13 cellular contexts compared by ENCODE assay signal in genomic region chr11:92269021-92269420, GRCh38. TPM values are rescaled to one million over a fixed set of nuclear protein-coding genes. Genes with fewer than 3 reads are reported as not detected.
DNase-seq lines count a peak whose midpoint lies in the region; ATAC-seq and TF ChIP-seq lines count a peak whose summit lies in the region.
"Had no signal": no experiment of that assay in that cellular context is flagged by ENCODE, and none has a peak within 500 bp of the region (broad histone marks: within the 10 kb centered on the region; RNA-seq: fewer than 3 reads in every experiment).

No MANE protein-coding gene starts in this region.

- no peak for TF ChIP-seq RAD21 in IMR-90 (IDR thresholded peaks at IDR 0.05; ENCODE audit: low read length)

- no peaks in the 10 kb centered on the region for H3K36me3 Mint-ChIP-seq in activated T-cell treated with anti-CD3 and anti-CD28 coated beads, Interleukin-2, amount 50 U/mL, for 4 hours (ENCODE audit: insufficient read depth)

- no peaks in the 10 kb centered on the region for H3K27me3 Mint-ChIP-seq in activated T-cell treated with anti-CD3 and anti-CD28 coated beads, Interleukin-2, amount 50 U/mL, for 4 hours (ENCODE audit: low read depth)
- H3K27me3 Mint-ChIP-seq: dendritic cell treated with granulocyte-macrophage colony-stimulating factor and Interleukin-4, amounts not matched to agents 40 ng/mL and 50 ng/mL, for 4 days had no signal

- no peak overlapping the region for H3K23ac ChIP-seq in IMR-90 (ENCODE audit: low read depth, low read length)

- intact Hi-C loops in IMR-90 (cut with micrococcal nuclease) (loop anchor here (5.0 kb wide), 1 partner anchor 113 kb away; no protein-coding TSS in a partner anchor), left lung (cut with DNase I) (no loop called here)

- peaks cover 4% of the 10 kb centered on the region for H3K9me3 Mint-ChIP-seq in activated T-cell treated with anti-CD3 and anti-CD28 coated beads, Interleukin-2, amount 50 U/mL, for 4 hours
- H3K9me3 Mint-ChIP-seq: dendritic cell treated with granulocyte-macrophage colony-stimulating factor and Interleukin-4, amounts not matched to agents 40 ng/mL and 50 ng/mL, for 4 days had no signal

- in situ Hi-C loops in IMR-90 (cut with MboI; ENCODE audit: low sequenced_read_pairs) = no loop called here

- no peak for TF ChIP-seq EP300 in gastroesophageal sphincter (IDR thresholded peaks at IDR 0.05)

- H3K36me3 ChIP-seq in IMR-90 (ENCODE audit: control insufficient read depth, insufficient read depth, low read length) (no peaks in the 10 kb centered on the region), left lung (no peaks in the 10 kb centered on the region), gastroesophageal sphincter (no peaks in the 10 kb centered on the region)
- H3K36me3 ChIP-seq: BLaER1 treated with 17β-estradiol and CSF1 and Interleukin-3, amounts not matched to agents 10 nM and 100 nM had no signal

- TF ChIP-seq POLR2A in IMR-90 (IDR thresholded peaks at IDR 0.05; ENCODE audit: low read depth, low read length) (no peak), gastroesophageal sphincter (IDR thresholded peaks at IDR 0.05) (no peak)

- no peak overlapping the region for H2BK20ac ChIP-seq in IMR-90 (ENCODE audit: low read depth, low read length)

- dilution Hi-C loops in IMR-90 (cut with HindIII; ENCODE audit: low sequenced_read_pairs, unreplicated experiment) = no loop called here

- H4K91ac ChIP-seq in IMR-90 (ENCODE audit: insufficient read depth, low read depth, low read length) = no peak overlapping the region

- no peak overlapping the region for H3K9ac ChIP-seq in IMR-90 (ENCODE audit: low read depth, low read length)
- H3K9ac ChIP-seq: BLaER1 treated with 17β-estradiol and CSF1 and Interleukin-3, amounts not matched to agents 10 nM and 100 nM; parathyroid adenoma had no signal

- no peak overlapping the region for H3K18ac ChIP-seq in IMR-90 (ENCODE audit: low read depth, low read length)

- peak overlapping the region; percentile 29; the same call in 1 of the 2 replicates for H3K4me2 ChIP-seq in IMR-90 (ENCODE audit: low read depth, low read length)
- H3K4me2 ChIP-seq: BLaER1 treated with 17β-estradiol and CSF1 and Interleukin-3, amounts not matched to agents 10 nM and 100 nM had no signal

- no peak overlapping the region for H3K14ac ChIP-seq in IMR-90 (replicated peaks; ENCODE audit: low read depth, low read length)

- H3K56ac ChIP-seq in IMR-90 (ENCODE audit: extremely low read depth, insufficient read depth, low read length) = no peak overlapping the region

- no peaks in the 10 kb centered on the region for H4K20me1 ChIP-seq in IMR-90 (ENCODE audit: insufficient read depth, low read length)
- H4K20me1 ChIP-seq: BLaER1 treated with 17β-estradiol and CSF1 and Interleukin-3, amounts not matched to agents 10 nM and 100 nM had no signal

- no peaks in the 10 kb centered on the region for H3K79me1 ChIP-seq in IMR-90 (ENCODE audit: low read depth in 1 of 2, low read length in 2 of 2)

- no peak overlapping the region for H3K4me3 Mint-ChIP-seq in activated T-cell treated with anti-CD3 and anti-CD28 coated beads, Interleukin-2, amount 50 U/mL, for 4 hours
- H3K4me3 Mint-ChIP-seq: dendritic cell treated with granulocyte-macrophage colony-stimulating factor and Interleukin-4, amounts not matched to agents 40 ng/mL and 50 ng/mL, for 4 days had no signal

- no peak overlapping the region for H2BK15ac ChIP-seq in IMR-90 (ENCODE audit: low read depth, low read length)

- no peak overlapping the region for H3K4ac ChIP-seq in IMR-90 (ENCODE audit: low read depth, low read length)

- no peak overlapping the region for H2AK5ac ChIP-seq in IMR-90 (ENCODE audit: low read depth, low read length)

- CTCF ChIA-PET in IMR-90 (lab: Yijun Ruan, JAX) = no interaction called here

- WGBS in IMR-90 (ENCODE audit: extremely low coverage in 2 of 2, insufficient read length in 1 of 2), 2 experiments = 0% methylated on average over 1 of the region's 2 CpGs; no CpG with 5 or more reads in 1 of the 2 experiments
- 69 to 76% methylated on average over 2 of the region's 2 CpGs for WGBS in gastroesophageal sphincter (ENCODE audit: low coverage in 1 of 2), 2 donors

- no peak overlapping the region for H3K4me3 ChIP-seq in IMR-90 (ENCODE audit: insufficient read depth, low read depth, low read length)
- H3K4me3 ChIP-seq in cardiac fibroblast (replicated peaks in 1 of 2; ENCODE audit: low read depth in 2 of 2, low read length in 2 of 2) = no peak overlapping the region
- H3K4me3 ChIP-seq in left lung = no peak overlapping the region
- no peak overlapping the region for H3K4me3 ChIP-seq in gastroesophageal sphincter
- H3K4me3 ChIP-seq: BLaER1 treated with 17β-estradiol and CSF1 and Interleukin-3, amounts not matched to agents 10 nM and 100 nM had no signal

- no peak overlapping the region for H4K5ac ChIP-seq in IMR-90 (ENCODE audit: low read depth, low read length)

- peaks cover 2% of the 10 kb centered on the region; the same call in 1 of the 2 replicates for H3K4me1 ChIP-seq in IMR-90 (ENCODE audit: control insufficient read depth, insufficient read depth, low read length)
- no peaks in the 10 kb centered on the region for H3K4me1 ChIP-seq in left lung
- peaks cover 0 to 4% (median 0%) of the 10 kb centered on the region in 3 donors for H3K4me1 ChIP-seq in gastroesophageal sphincter
- H3K4me1 ChIP-seq: BLaER1 treated with 17β-estradiol and CSF1 and Interleukin-3, amounts not matched to agents 10 nM and 100 nM; parathyroid adenoma had no signal

- H3K27me3 ChIP-seq in IMR-90 (ENCODE audit: control insufficient read depth, insufficient read depth, low read length) (no peaks in the 10 kb centered on the region), left lung (no peaks in the 10 kb centered on the region), gastroesophageal sphincter (no peaks in the 10 kb centered on the region)
- H3K27me3 ChIP-seq: BLaER1 treated with 17β-estradiol and CSF1 and Interleukin-3, amounts not matched to agents 10 nM and 100 nM had no signal

- no peak overlapping the region; the same call in 1 of the 2 replicates for H3K27ac ChIP-seq in IMR-90 (ENCODE audit: insufficient read depth, low read length)
- H3K27ac ChIP-seq in left lung = no peak overlapping the region
- no peak overlapping the region for H3K27ac ChIP-seq in gastroesophageal sphincter
- H3K27ac ChIP-seq: BLaER1 treated with 17β-estradiol and CSF1 and Interleukin-3, amounts not matched to agents 10 nM and 100 nM; parathyroid adenoma had no signal

- peak overlapping the region in 1 of 2 experiments; percentile 17; a peak in 1 of 4 replicates for H4K8ac ChIP-seq in IMR-90 (ENCODE audit: low read depth in 2 of 2, low read length in 2 of 2)

- 0 out of 2 replicates have a peak overlapping the region, but pooled peaks have one; percentile 45 for H2BK120ac ChIP-seq in IMR-90 (ENCODE audit: low read depth, low read length)

- H2BK5ac ChIP-seq in IMR-90 (ENCODE audit: low read depth, low read length, poor library complexity, severe bottlenecking) = peak overlapping the region; percentile 84

- H3K9me3 ChIP-seq in IMR-90 (ENCODE audit: control insufficient read depth, insufficient read depth, low read length) (no peaks in the 10 kb centered on the region), left lung (no peaks in the 10 kb centered on the region), gastroesophageal sphincter (no peaks in the 10 kb centered on the region)
- H3K9me3 ChIP-seq: BLaER1 treated with 17β-estradiol and CSF1 and Interleukin-3, amounts not matched to agents 10 nM and 100 nM had no signal

- no peaks in the 10 kb centered on the region for H3K4me1 Mint-ChIP-seq in activated T-cell treated with anti-CD3 and anti-CD28 coated beads, Interleukin-2, amount 50 U/mL, for 4 hours (ENCODE audit: low read depth)

- no peak overlapping the region for H2AFZ ChIP-seq in IMR-90 (replicated peaks; ENCODE audit: low read length, poor library complexity)
- H2AFZ ChIP-seq: parathyroid adenoma had no signal

- TF ChIP-seq CTCF in IMR-90 (conservative IDR thresholded peaks at IDR 0.05; ENCODE audit: low read depth, low read length) (no peak), cardiac fibroblast (IDR thresholded peaks at IDR 0.05; ENCODE audit: low read depth, low read length) (no peak), left lung (IDR thresholded peaks at IDR 0.05) (no peak), gastroesophageal sphincter (IDR thresholded peaks at IDR 0.05) (no peak)

- no peak overlapping the region for H2AK9ac ChIP-seq in IMR-90 (replicated peaks; ENCODE audit: low read depth, low read length, poor library complexity)

- DNase-seq in AG08395 (ENCODE audit: low spot score) (peak; percentile 74), IMR-90 (peak; percentile 42), cardiac fibroblast (ENCODE audit: low read depth in 2 of 2) (peak; percentile 42 to 75), left lung (no peak)
- no peak for DNase-seq in activated CD4-positive, CD25-positive, alpha-beta regulatory T cell (lab: John Stamatoyannopoulos, UW)
- no peak for DNase-seq in activated T-cell treated with anti-CD3 and anti-CD28 coated beads, Interleukin-2, amount 50 U/mL, for 4 hours
- DNase-seq: activated T-cell treated with anti-CD3 and anti-CD28 coated beads, Interleukin-2, amount 50 U/mL, for 48 hours; NCI-H69 had no signal

- no peaks in the 10 kb centered on the region; the same call in 1 of the 2 replicates for H3K9me1 ChIP-seq in IMR-90 (ENCODE audit: insufficient read depth, low read length)

- BruUV-seq in IMR-90 (replicated peaks; lab: Mats Ljungman, UMichigan) = no TSS peak

- peak; percentile 90 for ATAC-seq in IMR-90 (ENCODE audit: low read depth)
- ATAC-seq in left lung = peak; percentile 88
- no peak for ATAC-seq in gastroesophageal sphincter
- no peak for ATAC-seq in HG03108 (IDR thresholded peaks at IDR 0.05; ENCODE audit: unreplicated experiment)
- ATAC-seq in activated T-cell treated with anti-CD3 and anti-CD28 coated beads, Interleukin-2, amount 50 U/mL, for 4 hours = no peak

- POLR2A ChIA-PET in IMR-90 (lab: Charles Lee; ENCODE audit: unreplicated experiment) = no interaction called here

TF ChIP-seq in IMR-90, 13 proteins besides CTCF, POLR2A, EP300 and RAD21 (continues in another document):
- no peak for TF ChIP-seq FOS (IDR thresholded peaks at IDR 0.05; ENCODE audit: low read depth, low read length)
- no peak for TF ChIP-seq MAFK (IDR thresholded peaks at IDR 0.05; ENCODE audit: low read depth, low read length)
- no peak for TF ChIP-seq RCOR1 (IDR thresholded peaks at IDR 0.05; ENCODE audit: insufficient replicate concordance, low read length)
- no peak for TF ChIP-seq RFX5 (IDR thresholded peaks at IDR 0.05; ENCODE audit: low read depth, low read length)

RNA-seq across cellular contexts. Expression of gene FAT3, which starts 44.4 kb away (rescaled TPM):
- 2.2 and 2.9 TPM in 2 replicates for total RNA-seq in IMR-90 (2012; rRNA removed)
- 0.16 and 0.53 TPM in 2 replicates for polyA plus RNA-seq in IMR-90 (2012; rRNA removed)
- 0.04 and 0.08 TPM in 2 replicates for polyA plus RNA-seq in IMR-90 (2012; cell fraction: cytosol; rRNA removed)
- 0.30 and 0.65 TPM in 2 replicates for polyA plus RNA-seq in IMR-90 (2012; cell fraction: nucleus; rRNA removed; ENCODE audit: low replicate concordance)
- total RNA-seq in left lung = 1 to 10 TPM; 3.0 to 9.7 TPM
- 10 to 100 TPM; 14.8 to 90.1 (median 48.5) TPM for total RNA-seq in gastroesophageal sphincter
- total RNA-seq in activated T-cell treated with anti-CD3 and anti-CD28 coated beads, Interleukin-2, amount 50 U/mL, for 4 hours = under 1 TPM in 2 of 3 donors, not detected in 1; 0.03 to 0.14 TPM

Comparison
In these comparisons a context has a peak if more than half of its experiments do, and no peak if none do; other contexts are left out.
1. DNase-seq: peak in AG08395 (single experiment), IMR-90 (single experiment) and cardiac fibroblast (2 of 2); none in left lung (0 of 2), activated CD4-positive, CD25-positive, alpha-beta regulatory T cell (0 of 4) and activated T-cell treated with anti-CD3 and anti-CD28 coated beads, Interleukin-2, amount 50 U/mL, for 4 hours (single experiment).
2. ATAC-seq: peak in IMR-90 (single experiment) and left lung (single experiment); none in gastroesophageal sphincter (single experiment), HG03108 (single experiment) and activated T-cell treated with anti-CD3 and anti-CD28 coated beads, Interleukin-2, amount 50 U/mL, for 4 hours (0 of 2).